ENCODE assay signal across 16 cellular contexts in genomic region chr6:73558624-73559398, GRCh38. TPM values are rescaled to one million over a fixed set of nuclear protein-coding genes. Genes with fewer than 3 reads are reported as not detected.
DNase-seq lines count a peak whose midpoint lies in the region; ATAC-seq, FAIRE-seq and TF ChIP-seq lines count a peak whose summit lies in the region.
"Had no signal": no experiment of that assay in that cellular context is flagged by ENCODE, and none has a peak within 500 bp of the region (broad histone marks: within the 10 kb centered on the region; RNA-seq: fewer than 3 reads in every experiment).

No MANE protein-coding gene starts in this region.

- no peak for TF ChIP-seq CTCF in H1 (IDR thresholded peaks at IDR 0.05; ENCODE audit: control extremely low read depth in 1 of 3, insufficient read depth in 1 of 3, low read depth in 1 of 3, low read length in 3 of 3)

- 60% methylated on average over 4 of the region's 4 CpGs; no CpG with 5 or more reads in 1 of the 2 experiments for WGBS in H1 (ENCODE audit: extremely low coverage in 1 of 2, insufficient coverage in 1 of 2, insufficient read length in 1 of 2, insufficient replicate concordance in 2 of 2, low coverage in 1 of 2, low lambda C conversion rate in 2 of 2, missing lambda C conversion rate in 1 of 2), 2 experiments

- no peaks in the 10 kb centered on the region for H4K20me1 ChIP-seq in H1 (replicated peaks in 1 of 2; ENCODE audit: control insufficient read depth in 1 of 2, insufficient read depth in 2 of 2, low read length in 2 of 2)

- no peak overlapping the region for H3K9ac ChIP-seq in H1 (replicated peaks in 1 of 4; ENCODE audit: extremely low read depth in 1 of 4, low read depth in 3 of 4, low read length in 3 of 4)

- no peak overlapping the region for H2AK5ac ChIP-seq in H1 (ENCODE audit: low read depth, low read length)

- H3K4ac ChIP-seq in H1 (replicated peaks; ENCODE audit: insufficient read length, low read depth, low read length) = no peak overlapping the region

- H3K36me3 ChIP-seq in H1 (ENCODE audit: control insufficient read depth in 2 of 4, insufficient read depth in 4 of 4, low read length in 3 of 4) = no peaks in the 10 kb centered on the region
- H3K36me3 ChIP-seq: pancreas had no signal

- H2BK12ac ChIP-seq in H1 (ENCODE audit: low read depth, low read length) = no peak overlapping the region

- peak overlapping the region; percentile 38 for H2BK120ac ChIP-seq in H1 (replicated peaks; ENCODE audit: low read depth, low read length)

- CTCF ChIA-PET in H1 (lab: Charles Lee; ENCODE audit: partially characterized antibody) = interaction anchor here (0.6 to 4.2 kb wide), 19 partner anchors 8 to 94 kb away, joined by 3 to 25 read pairs (median 4); partner anchors contain the start of gene EEF1A1

- TF ChIP-seq RAD21 in H1 (IDR thresholded peaks at IDR 0.05 in 1 of 2, conservative IDR thresholded peaks at IDR 0.05 in 1 of 2; ENCODE audit: low read depth in 2 of 2, low read length in 2 of 2) = no peak

- H3K27me3 ChIP-seq in H1 (replicated peaks in 1 of 4; ENCODE audit: control insufficient read depth in 3 of 4, extremely low read depth in 1 of 4, insufficient read depth in 3 of 4, low read length in 3 of 4) = no peaks in the 10 kb centered on the region
- H3K27me3 ChIP-seq: pancreas had no signal

- no peak overlapping the region for H2BK15ac ChIP-seq in H1 (ENCODE audit: low read length)

- H2BK20ac ChIP-seq in H1 (ENCODE audit: low read length) = peak overlapping the region; percentile 23

- TF ChIP-seq EP300 in H1 (IDR thresholded peaks at IDR 0.05; ENCODE audit: borderline replicate concordance in 1 of 2, low read depth in 2 of 2, low read length in 2 of 2) = no peak

- H3K4me3 ChIP-seq in H1 (ENCODE audit: extremely low read depth in 1 of 4, insufficient read depth in 2 of 4, low read depth in 3 of 4, low read length in 4 of 4) = no peak overlapping the region
- H3K4me3 ChIP-seq: lung, pancreas had no signal

- H3K18ac ChIP-seq in H1 (ENCODE audit: extremely low read depth, low read length) = peak overlapping the region; percentile 34; the same call in 1 of the 2 replicates

- H3K9me3 ChIP-seq in H1 (ENCODE audit: insufficient read depth in 2 of 2, low read depth in 1 of 2, low read length in 1 of 2) = no peaks in the 10 kb centered on the region
- H3K9me3 ChIP-seq: pancreas had no signal

- no peaks in the 10 kb centered on the region for H3K79me1 ChIP-seq in H1 (ENCODE audit: low read depth, low read length)

- H3K79me2 ChIP-seq in H1 (ENCODE audit: control insufficient read depth in 1 of 2, insufficient read depth in 2 of 2, low read length in 2 of 2) = no peaks in the 10 kb centered on the region

- no peak for DNase-seq in H1 (ENCODE audit: low read depth in 1 of 2, low spot score in 2 of 2)
- no peak for DNase-seq in RPMI8226
- DNase-seq in Kasumi-1 (lab: John Stamatoyannopoulos, UW) = no peak
- no peak for DNase-seq in occipital lobe (lab: John Stamatoyannopoulos, UW)
- DNase-seq in GM12892 (ENCODE audit: insufficient read length) = no peak
- DNase-seq: activated CD4-positive, alpha-beta T cell treated with anti-CD3 and anti-CD28 coated beads for 48 hours; activated naive CD4-positive, alpha-beta T cell treated with anti-CD3 and anti-CD28 coated beads for 36 hours; cerebellar nuclear complex; EL; hippocampal formation; NCI-H1694; pancreas had no signal

- no peaks in the 10 kb centered on the region for H3K23me2 ChIP-seq in H1 (ENCODE audit: low read depth, low read length)

- no peak overlapping the region for H3K56ac ChIP-seq in H1 (replicated peaks; ENCODE audit: insufficient read length, low read depth, low read length)

- no peak for FAIRE-seq in H1 (lab: Jason Lieb, UNC)
- FAIRE-seq in GM12892 (lab: Jason Lieb, UNC) = no peak
- FAIRE-seq: pancreas had no signal

- no peak overlapping the region for H4K8ac ChIP-seq in H1 (ENCODE audit: extremely low read depth, insufficient read depth, low read length)

- peak overlapping the region in 1 of 2 experiments; percentile 24; a peak in 1 of 4 replicates for H3K4me2 ChIP-seq in H1 (ENCODE audit: insufficient read depth in 1 of 2, low read depth in 2 of 2, low read length in 2 of 2)

- H3K4me1 ChIP-seq in H1 (replicated peaks in 1 of 4; ENCODE audit: control insufficient read depth in 3 of 4, insufficient read depth in 4 of 4, low read length in 3 of 4) = peaks cover 0 to 7% (median 4%) of the 10 kb centered on the region in 4 experiments; a peak in 4 of 7 replicates
- H3K4me1 ChIP-seq: pancreas had no signal

- ATAC-seq in GM18502 (IDR thresholded peaks at IDR 0.05; ENCODE audit: poor library complexity, unreplicated experiment) (peak; percentile 55), GM19467 (IDR thresholded peaks at IDR 0.05; ENCODE audit: unreplicated experiment) (peak; percentile 60), HG03064 (IDR thresholded peaks at IDR 0.05; ENCODE audit: low read depth, unreplicated experiment) (peak; percentile 51)
- ATAC-seq: pancreas had no signal

- H2AFZ ChIP-seq in H1 (ENCODE audit: low read length) = peak overlapping the region; percentile 84; the same call in 1 of the 2 replicates

- no peak overlapping the region for H3K14ac ChIP-seq in H1 (ENCODE audit: insufficient read length)

- H3K23ac ChIP-seq in H1 (ENCODE audit: insufficient read length) = no peak overlapping the region

- no peak overlapping the region for H4K5ac ChIP-seq in H1 (ENCODE audit: insufficient read length, low read depth, low read length)

- peak overlapping the region; percentile 1 for H4K91ac ChIP-seq in H1 (replicated peaks; ENCODE audit: insufficient read length, low read length)

- POLR2A ChIA-PET in H1 (lab: Charles Lee; ENCODE audit: partially characterized antibody) = interaction anchor here (0.9 to 45.0 kb wide), 10 partner anchors 8 to 95 kb away, joined by 3 to 1482 read pairs (median 5); partner anchors contain the start of genes EEF1A1 and SLC17A5

- TF ChIP-seq POLR2A in H1 (IDR thresholded peaks at IDR 0.05; ENCODE audit: control extremely low read depth in 1 of 2, low read depth in 2 of 2, low read length in 2 of 2) (no peak), GM12892 (IDR thresholded peaks at IDR 0.05; ENCODE audit: low read depth, low read length) (no peak)

- H2BK5ac ChIP-seq in H1 (ENCODE audit: low read depth, low read length) = no peak overlapping the region

- no peak overlapping the region for H3K27ac ChIP-seq in H1 (ENCODE audit: low read depth, low read length)
- H3K27ac ChIP-seq: pancreas had no signal

TF ChIP-seq in H1, 55 proteins besides CTCF, POLR2A, EP300 and RAD21:
- no peak for TF ChIP-seq EGR1 (IDR thresholded peaks at IDR 0.05; ENCODE audit: borderline replicate concordance, low read depth, low read length)
- TF ChIP-seq TAF7 (optimal IDR thresholded peaks at IDR 0.05; ENCODE audit: borderline replicate concordance, low read depth, low read length) = no peak
- TF ChIP-seq SIX5 (IDR thresholded peaks at IDR 0.05; ENCODE audit: low read depth, low read length) = no peak
- no peak for TF ChIP-seq MAFK (IDR thresholded peaks at IDR 0.05; ENCODE audit: low read depth, low read length)
- no peak for TF ChIP-seq CHD2 (IDR thresholded peaks at IDR 0.05; ENCODE audit: low read length)
- TF ChIP-seq CREB1 (IDR thresholded peaks at IDR 0.05) = no peak
- no peak for TF ChIP-seq SIRT6 (IDR thresholded peaks at IDR 0.05; ENCODE audit: low read length)
- no peak for TF ChIP-seq SIN3A (conservative IDR thresholded peaks at IDR 0.05 in 1 of 2, IDR thresholded peaks at IDR 0.05 in 1 of 2; ENCODE audit: low read depth in 1 of 2, low read length in 2 of 2)
- 0 out of 2 replicates have a peak, but pooled peaks have one; percentile 58 for TF ChIP-seq TCF12 (IDR thresholded peaks at IDR 0.05; ENCODE audit: low read depth, low read length)

RNA-seq across cellular contexts. Expression of gene EEF1A1, which starts 38.0 kb away (rescaled TPM):
- 13,468 and 13,823 TPM in 2 replicates for total RNA-seq in H1 (2021; fragmentation: NEBNext Ultra II Directional; extraction: Animal tissue kit (Norgen Biotek cat#: 25700))
- polyA plus RNA-seq in H1 (2011; rRNA removed) = 10,552 and 13,927 TPM in 2 replicates
- polyA plus RNA-seq in H1 (2011; cell fraction: cytosol; rRNA removed) = 16,498 TPM
- polyA plus RNA-seq in H1 (2011; cell fraction: nucleus; rRNA removed) = 10,268 TPM
- polyA plus RNA-seq in H1 (2012, experiment 1 of 2) = 14,752 to 19,552 TPM (median 16,169 TPM) in 4 replicates
- 2,073 TPM for polyA plus RNA-seq in H1 (2012, experiment 2 of 2)
- polyA plus RNA-seq in H1 (2013, experiment 1 of 2) = 13,042 TPM
- 13,003 TPM for polyA plus RNA-seq in H1 (2013, experiment 2 of 2)
- 13,556 and 16,300 TPM in 2 replicates for polyA minus RNA-seq in H1 (2011; rRNA and poly(A)+ RNA removed)
- polyA minus RNA-seq in H1 (2011; cell fraction: cytosol; rRNA and poly(A)+ RNA removed) = 5,618 TPM
- polyA minus RNA-seq in H1 (2011; cell fraction: nucleus; rRNA and poly(A)+ RNA removed) = 6,584 TPM
- total RNA-seq in occipital lobe = 15,287 TPM
- polyA plus RNA-seq in GM12892 (2012; ENCODE audit: missing spikeins) = 16,268 TPM
